In the genomic region with DNA sequence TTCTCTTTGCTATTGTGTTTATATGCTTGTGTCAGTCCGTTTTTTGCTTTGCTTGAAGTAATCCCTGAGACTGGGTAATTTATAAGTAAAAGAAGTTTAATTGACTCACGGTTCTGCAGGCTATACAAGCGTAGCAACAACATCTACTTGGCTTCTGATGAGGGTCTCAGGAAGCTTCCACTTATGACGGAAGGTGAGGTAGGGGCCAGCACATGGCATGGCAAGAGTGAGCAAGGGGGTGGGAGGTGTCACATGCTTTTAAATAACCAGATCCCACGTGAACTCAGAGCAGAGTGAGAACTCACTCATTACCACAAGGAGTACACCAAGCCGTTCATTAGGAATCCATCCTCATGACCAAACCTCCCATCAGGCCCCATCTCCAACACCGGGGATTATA, we compare ENCODE assay signal across 31 cellular contexts.
DNase-seq lines count a peak whose midpoint lies in the region; ATAC-seq, FAIRE-seq and TF ChIP-seq lines count a peak whose summit lies in the region.
"Had no signal": no experiment of that assay in that cellular context is flagged by ENCODE, and none has a peak within 500 bp of the region (broad histone marks: within the 10 kb centered on the region; RNA-seq: fewer than 3 reads in every experiment).

No MANE protein-coding gene starts in this region.

- TF ChIP-seq CTCF in HepG2 (CRISPR knock-in tag; IDR thresholded peaks at IDR 0.05) (no peak), right lobe of liver (IDR thresholded peaks at IDR 0.05) (no peak), esophagus muscularis mucosa (IDR thresholded peaks at IDR 0.05) (no peak)

- 24% methylated on average over 7 of the region's 7 CpGs for WGBS in HepG2 (ENCODE audit: low lambda C conversion rate)
- 67% methylated on average over 7 of the region's 7 CpGs for WGBS in right lobe of liver (ENCODE audit: insufficient coverage, low coverage, low lambda C conversion rate, missing lambda C conversion rate)
- 85% methylated on average over 7 of the region's 7 CpGs for WGBS in esophagus muscularis mucosa

- no peaks in the 10 kb centered on the region for H3K36me3 ChIP-seq in HepG2 (replicated peaks in 1 of 2; ENCODE audit: control insufficient read depth in 1 of 2, insufficient read depth in 2 of 2, low read length in 2 of 2)
- H3K36me3 ChIP-seq in right lobe of liver: no peaks in the 10 kb centered on the region
- no peaks in the 10 kb centered on the region for H3K36me3 ChIP-seq in esophagus muscularis mucosa
- H3K36me3 ChIP-seq: BE2C; BLaER1; BLaER1 treated with 17β-estradiol and CSF1 and Interleukin-3, amounts not matched to agents 10 nM and 100 nM had no signal

- in situ Hi-C loops in HepG2 (cut with HindIII; ENCODE audit: extremely low pct_ligation_motif_present, low pct_unique_long_range_greater_than_20kb): no loop called here

- H3K4me1 ChIP-seq in HepG2 (ENCODE audit: insufficient read depth, low read length) (no peaks in the 10 kb centered on the region), right lobe of liver (peaks cover 0 to 6% (median 0%) of the 10 kb centered on the region in 4 donors), esophagus muscularis mucosa (no peaks in the 10 kb centered on the region)
- H3K4me1 ChIP-seq: A549; BLaER1; BLaER1 treated with 17β-estradiol and CSF1 and Interleukin-3, amounts not matched to agents 10 nM and 100 nM; Caco-2 had no signal

- H3K4me3 ChIP-seq in HepG2 (replicated peaks in 1 of 3; ENCODE audit: insufficient read depth in 1 of 3, low read depth in 2 of 3, low read length in 3 of 3) (no peak overlapping the region), right lobe of liver (no peak overlapping the region), esophagus muscularis mucosa (no peak overlapping the region)
- H3K4me3 ChIP-seq: A549; BLaER1; BLaER1 treated with 17β-estradiol and CSF1 and Interleukin-3, amounts not matched to agents 10 nM and 100 nM had no signal

- TF ChIP-seq POLR2A in HepG2 (IDR thresholded peaks at IDR 0.05; ENCODE audit: insufficient read depth in 1 of 2, low read depth in 2 of 2, low read length in 2 of 2): no peak
- TF ChIP-seq POLR2A in right lobe of liver (IDR thresholded peaks at IDR 0.05): no peak
- TF ChIP-seq POLR2A in esophagus muscularis mucosa (IDR thresholded peaks at IDR 0.05; ENCODE audit: low read depth): no peak

- no peak for TF ChIP-seq RAD21 in HepG2 (CRISPR knock-in tag; IDR thresholded peaks at IDR 0.05)

- no peak for ATAC-seq in HepG2
- ATAC-seq in right lobe of liver: no peak
- ATAC-seq in GM21526 (IDR thresholded peaks at IDR 0.05; ENCODE audit: low FRiP score, unreplicated experiment): no peak
- ATAC-seq: A549; CD8-positive, alpha-beta T cell had no signal

- POLR2A ChIA-PET in HepG2 (lab: Yijun Ruan, JAX): no interaction called here

- TF ChIP-seq EP300 in HepG2 (IDR thresholded peaks at IDR 0.05; ENCODE audit: low read depth in 2 of 2, low read length in 2 of 2) (no peak), HepG2 (CRISPR knock-in tag; IDR thresholded peaks at IDR 0.05; ENCODE audit: borderline replicate concordance) (no peak), esophagus muscularis mucosa (IDR thresholded peaks at IDR 0.05) (no peak)

- H3K9ac ChIP-seq in HepG2 (ENCODE audit: insufficient read depth, low read depth, low read length): no peak overlapping the region
- H3K9ac ChIP-seq: BLaER1; BLaER1 treated with 17β-estradiol and CSF1 and Interleukin-3, amounts not matched to agents 10 nM and 100 nM had no signal

- no peaks in the 10 kb centered on the region for H4K20me1 ChIP-seq in HepG2 (ENCODE audit: insufficient read depth, low read length)
- H4K20me1 ChIP-seq: BLaER1; BLaER1 treated with 17β-estradiol and CSF1 and Interleukin-3, amounts not matched to agents 10 nM and 100 nM had no signal

- DNase-seq in HepG2 (ENCODE audit: low spot score) (no peak), right lobe of liver (no peak), esophagus muscularis mucosa (ENCODE audit: extremely low spot score) (peak; percentile 66)
- DNase-seq: 8988T; ACHN; AML-193; BE2C; C1 segment of cervical spinal cord; Caco-2; Calu3; CD4-positive, alpha-beta memory T cell; CD4-positive, alpha-beta T cell; CD4-positive, CD25-positive, alpha-beta regulatory T cell; CD8-positive, alpha-beta memory T cell; CD8-positive, alpha-beta T cell; COR-L47; DMS 273 treated with DMSO at 0.1 percent for 48 hours; DMS153; DMS53; DMS79; DMS79 treated with DMSO at 0.1 percent for 48 hours; DND-41; EL had no signal

- H3K27me3 ChIP-seq in HepG2 (ENCODE audit: control insufficient read depth in 1 of 2, insufficient read depth in 2 of 2, low read length in 2 of 2) (no peaks in the 10 kb centered on the region; a peak in 1 of 5 replicates), right lobe of liver (no peaks in the 10 kb centered on the region), esophagus muscularis mucosa (no peaks in the 10 kb centered on the region)
- H3K27me3 ChIP-seq: BE2C; BLaER1; BLaER1 treated with 17β-estradiol and CSF1 and Interleukin-3, amounts not matched to agents 10 nM and 100 nM had no signal

- H3K79me2 ChIP-seq in HepG2 (ENCODE audit: insufficient read depth, low read length): no peaks in the 10 kb centered on the region

- no peak overlapping the region for H3K4me2 ChIP-seq in HepG2 (ENCODE audit: low read depth, low read length)
- H3K4me2 ChIP-seq: A549; BLaER1; BLaER1 treated with 17β-estradiol and CSF1 and Interleukin-3, amounts not matched to agents 10 nM and 100 nM had no signal

- BruUV-seq in HepG2 (replicated peaks; lab: Mats Ljungman, UMichigan): no TSS peak

- intact Hi-C loops in HepG2 (cut with micrococcal nuclease; ENCODE audit: unreplicated experiment): no loop called here
- intact Hi-C loops in right lobe of liver (cut with DNase I): no loop called here
- intact Hi-C loops in esophagus muscularis mucosa (cut with DNase I): no loop called here

- H3K9me3 ChIP-seq in HepG2 (ENCODE audit: low read length) (no peaks in the 10 kb centered on the region), right lobe of liver (no peaks in the 10 kb centered on the region), esophagus muscularis mucosa (no peaks in the 10 kb centered on the region)
- H3K9me3 ChIP-seq: A549; BE2C; BLaER1; BLaER1 treated with 17β-estradiol and CSF1 and Interleukin-3, amounts not matched to agents 10 nM and 100 nM; Caco-2 had no signal

- H2AFZ ChIP-seq in HepG2 (ENCODE audit: low read length): no peak overlapping the region

- no peak for FAIRE-seq in HepG2 (lab: Jason Lieb, UNC)
- FAIRE-seq: A204.1, A549, D721Med had no signal

- CTCF ChIA-PET in HepG2 (lab: Yijun Ruan, JAX; ENCODE audit: low intra/inter-chr PET ratio, low total read pairs): no interaction called here

- H3K27ac ChIP-seq in HepG2 (ENCODE audit: extremely low read length, insufficient read depth, low read length): no peak overlapping the region
- H3K27ac ChIP-seq in right lobe of liver: no peak overlapping the region
- no peak overlapping the region for H3K27ac ChIP-seq in esophagus muscularis mucosa (replicated peaks in 1 of 4)
- H3K27ac ChIP-seq: 22Rv1; A549; BLaER1; BLaER1 treated with 17β-estradiol and CSF1 and Interleukin-3, amounts not matched to agents 10 nM and 100 nM; C4-2B had no signal

TF ChIP-seq in HepG2, 621 proteins besides CTCF, POLR2A, EP300 and RAD21:
- no peak for TF ChIP-seq PRMT3 (CRISPR knock-in tag; IDR thresholded peaks at IDR 0.05; ENCODE audit: borderline replicate concordance, low read depth)
- TF ChIP-seq, protein P1, sequence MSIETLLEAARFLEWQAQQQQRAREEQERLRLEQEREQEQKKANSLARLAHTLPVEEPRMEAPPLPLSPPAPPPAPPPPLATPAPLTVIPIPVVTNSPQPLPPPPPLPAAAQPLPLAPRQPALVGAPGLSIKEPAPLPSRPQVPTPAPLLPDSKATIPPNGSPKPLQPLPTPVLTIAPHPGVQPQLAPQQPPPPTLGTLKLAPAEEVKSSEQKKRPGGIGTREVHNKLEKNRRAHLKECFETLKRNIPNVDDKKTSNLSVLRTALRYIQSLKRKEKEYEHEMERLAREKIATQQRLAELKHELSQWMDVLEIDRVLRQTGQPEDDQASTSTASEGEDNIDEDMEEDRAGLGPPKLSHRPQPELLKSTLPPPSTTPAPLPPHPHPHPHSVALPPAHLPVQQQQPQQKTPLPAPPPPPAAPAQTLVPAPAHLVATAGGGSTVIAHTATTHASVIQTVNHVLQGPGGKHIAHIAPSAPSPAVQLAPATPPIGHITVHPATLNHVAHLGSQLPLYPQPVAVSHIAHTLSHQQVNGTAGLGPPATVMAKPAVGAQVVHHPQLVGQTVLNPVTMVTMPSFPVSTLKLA (IDR thresholded peaks at IDR 0.05): peak; percentile 51; the same call in 1 of the 2 replicates
